26 cellular contexts compared by ENCODE assay signal in genomic region chr12:77344651-77345050, GRCh38.
"Had no signal": no experiment of that assay in that cellular context is flagged by ENCODE, and none has a peak within 500 bp of the region (broad histone marks: within the 10 kb centered on the region; RNA-seq: fewer than 3 reads in every experiment).

No MANE protein-coding gene starts in this region.

- ATAC-seq: activated CD8-positive, alpha-beta memory T cell treated with anti-CD3 and anti-CD28 coated beads, Interleukin-2, amount 10 ng/mL, durations not matched to agents 7 days and 5 days; body of pancreas; T-helper 17 cell had no signal

- H3K27ac ChIP-seq: body of pancreas, KMS-11, SJCRH30 had no signal

- H3K4me2 ChIP-seq: KMS-11 had no signal

- H3K9ac ChIP-seq: KMS-11 had no signal

- DNase-seq: activated B cell treated with CpG ODN at 0.5 μM for 24 hours; activated CD4-positive, alpha-beta T cell treated with anti-CD3 and anti-CD28 coated beads for 1 hour; activated CD4-positive, alpha-beta T cell treated with anti-CD3 and anti-CD28 coated beads, Interleukin-2, amount 10 ng/mL, durations not matched to agents 24 days and 14 days; activated CD4-positive, alpha-beta T cell treated with anti-CD3 and anti-CD28 coated beads, Interleukin-2, amount 50 U/mL, for 48 hours; activated CD8-positive, alpha-beta memory T cell treated with anti-CD3 and anti-CD28 coated beads, Interleukin-2, amount 10 ng/mL, durations not matched to agents 7 days and 5 days; activated effector memory CD4-positive, alpha-beta T cell treated with Interleukin-2 at 50 U/mL for 16 hours; activated naive CD4-positive, alpha-beta T cell; activated T-cell treated with anti-CD3 and anti-CD28 coated beads, Interleukin-2, amount 50 U/mL, for 24 hours; aorta; body of pancreas; MG63; MV-4-11; NCI-H1092 treated with DMSO at 0.1 percent for 48 hours; NCI-H1417 treated with DMSO at 0.1 percent for 48 hours; NCI-H1694; NCI-H2029 treated with DMSO at 0.1 percent for 48 hours; NCI-H345; NCI-H510A; NCI-H526 treated with DMSO at 0.1 percent for 48 hours; NCI-H82; SJCRH30; T-helper 17 cell; T-helper 9 cell had no signal

- H3K4me1 Mint-ChIP-seq: activated B cell treated with CpG ODN at 0.5 μM for 24 hours; activated CD4-positive, alpha-beta T cell treated with anti-CD3 and anti-CD28 coated beads, Interleukin-2, amount 10 ng/mL, durations not matched to agents 24 days and 14 days; activated CD8-positive, alpha-beta memory T cell treated with anti-CD3 and anti-CD28 coated beads, Interleukin-2, amount 10 ng/mL, durations not matched to agents 7 days and 5 days; activated naive CD4-positive, alpha-beta T cell treated with anti-CD3 and anti-CD28 coated beads, Interleukin-2, amount 50 U/mL, for 24 hours; T-helper 17 cell had no signal

- H3K4me3 ChIP-seq: body of pancreas, MG63, SJCRH30 had no signal

- H3K27me3 Mint-ChIP-seq: activated B cell treated with CpG ODN at 0.5 μM for 24 hours; activated CD4-positive, alpha-beta T cell treated with anti-CD3 and anti-CD28 coated beads, Interleukin-2, amount 10 ng/mL, durations not matched to agents 24 days and 14 days; activated CD8-positive, alpha-beta memory T cell treated with anti-CD3 and anti-CD28 coated beads, Interleukin-2, amount 10 ng/mL, durations not matched to agents 7 days and 5 days; activated naive CD4-positive, alpha-beta T cell treated with anti-CD3 and anti-CD28 coated beads, Interleukin-2, amount 50 U/mL, for 24 hours; activated T-cell treated with anti-CD3 and anti-CD28 coated beads, Interleukin-2, amount 50 U/mL, for 24 hours; T-helper 17 cell had no signal

- H3K9me3 Mint-ChIP-seq: activated B cell treated with CpG ODN at 0.5 μM for 24 hours; activated CD4-positive, alpha-beta T cell treated with anti-CD3 and anti-CD28 coated beads, Interleukin-2, amount 10 ng/mL, durations not matched to agents 24 days and 14 days; activated naive CD4-positive, alpha-beta T cell treated with anti-CD3 and anti-CD28 coated beads, Interleukin-2, amount 50 U/mL, for 24 hours; activated T-cell treated with anti-CD3 and anti-CD28 coated beads, Interleukin-2, amount 50 U/mL, for 24 hours; activated T-helper 1 cell treated with anti-CD3 and anti-CD28 coated beads, Interleukin-12 subunit alpha, Interleukin-12 subunit beta, Interleukin-2, Interleukin-4 antibody, amounts not matched to agents 30 ng/mL and 10 ng/mL and 1 ng/mL, durations not matched to agents 14 hours and 24 hours and 36 hours had no signal

- H3K4me3 Mint-ChIP-seq: activated B cell treated with CpG ODN at 0.5 μM for 24 hours; activated CD4-positive, alpha-beta T cell treated with anti-CD3 and anti-CD28 coated beads, Interleukin-2, amount 10 ng/mL, durations not matched to agents 24 days and 14 days; activated CD8-positive, alpha-beta memory T cell treated with anti-CD3 and anti-CD28 coated beads, Interleukin-2, amount 10 ng/mL, durations not matched to agents 7 days and 5 days; activated naive CD4-positive, alpha-beta T cell treated with anti-CD3 and anti-CD28 coated beads, Interleukin-2, amount 50 U/mL, for 24 hours; activated T-cell treated with anti-CD3 and anti-CD28 coated beads, Interleukin-2, amount 50 U/mL, for 24 hours; activated T-helper 1 cell treated with anti-CD3 and anti-CD28 coated beads, Interleukin-12 subunit alpha, Interleukin-12 subunit beta, Interleukin-2, Interleukin-4 antibody, amounts not matched to agents 30 ng/mL and 10 ng/mL and 1 ng/mL, durations not matched to agents 14 hours and 24 hours and 36 hours; T-helper 17 cell had no signal

- H3K27ac Mint-ChIP-seq: activated B cell treated with CpG ODN at 0.5 μM for 24 hours; activated CD4-positive, alpha-beta T cell treated with anti-CD3 and anti-CD28 coated beads, Interleukin-2, amount 10 ng/mL, durations not matched to agents 24 days and 14 days; activated CD8-positive, alpha-beta memory T cell treated with anti-CD3 and anti-CD28 coated beads, Interleukin-2, amount 10 ng/mL, durations not matched to agents 7 days and 5 days; activated naive CD4-positive, alpha-beta T cell treated with anti-CD3 and anti-CD28 coated beads, Interleukin-2, amount 50 U/mL, for 24 hours; activated T-cell treated with anti-CD3 and anti-CD28 coated beads, Interleukin-2, amount 50 U/mL, for 24 hours; activated T-helper 1 cell treated with anti-CD3 and anti-CD28 coated beads, Interleukin-12 subunit alpha, Interleukin-12 subunit beta, Interleukin-2, Interleukin-4 antibody, amounts not matched to agents 30 ng/mL and 10 ng/mL and 1 ng/mL, durations not matched to agents 14 hours and 24 hours and 36 hours; T-helper 17 cell had no signal

- H3K36me3 Mint-ChIP-seq: activated CD8-positive, alpha-beta memory T cell treated with anti-CD3 and anti-CD28 coated beads, Interleukin-2, amount 10 ng/mL, durations not matched to agents 7 days and 5 days; activated naive CD4-positive, alpha-beta T cell treated with anti-CD3 and anti-CD28 coated beads, Interleukin-2, amount 50 U/mL, for 24 hours had no signal

- H3K9me3 ChIP-seq: body of pancreas, MG63, SJCRH30 had no signal

- H3K4me1 ChIP-seq: body of pancreas, SJCRH30 had no signal

- H3K27me3 ChIP-seq: body of pancreas, MG63, SJCRH30 had no signal

- H3K36me3 ChIP-seq: MG63, SJCRH30 had no signal
